23 cellular contexts compared by ENCODE assay signal in genomic region chr1:43597721-43598120, GRCh38. TPM values are rescaled to one million over a fixed set of nuclear protein-coding genes. Genes with fewer than 3 reads are reported as not detected.
DNase-seq lines count a peak whose midpoint lies in the region; ATAC-seq and FAIRE-seq lines count a peak whose summit lies in the region.
"Had no signal": no experiment of that assay in that cellular context is flagged by ENCODE, and none has a peak within 500 bp of the region (broad histone marks: within the 10 kb centered on the region; RNA-seq: fewer than 3 reads in every experiment).

No MANE protein-coding gene starts in this region.

- no peaks in the 10 kb centered on the region for H3K4me1 Mint-ChIP-seq in stimulated activated naive CD8-positive, alpha-beta T cell treated with anti-CD3 and anti-CD28 coated beads, Interleukin-15, amount 100 ng/mL, for 72 hours
- H3K4me1 Mint-ChIP-seq: CD14-positive monocyte; CD4-positive, alpha-beta memory T cell; CD4-positive, CD25-positive, alpha-beta regulatory T cell; CD8-positive, alpha-beta memory T cell had no signal

- no peak overlapping the region for H3K4me3 Mint-ChIP-seq in stimulated activated naive CD8-positive, alpha-beta T cell treated with anti-CD3 and anti-CD28 coated beads, Interleukin-15, amount 100 ng/mL, for 72 hours
- H3K4me3 Mint-ChIP-seq: CD14-positive monocyte; CD4-positive, alpha-beta memory T cell; CD4-positive, CD25-positive, alpha-beta regulatory T cell; CD8-positive, alpha-beta memory T cell had no signal

- no peaks in the 10 kb centered on the region for H3K9me3 ChIP-seq in neuronal stem cell (replicated peaks in 1 of 2; ENCODE audit: control insufficient read depth in 2 of 2, insufficient read depth in 1 of 2, low read depth in 1 of 2, low read length in 2 of 2)
- H3K9me3 ChIP-seq: BE2C, BLaER1, Caco-2 had no signal

- peaks cover 0 to 2% of the 10 kb centered on the region in 2 donors for H3K4me1 ChIP-seq in neuronal stem cell (ENCODE audit: control insufficient read depth in 2 of 2, insufficient read depth in 1 of 2, low read depth in 1 of 2, low read length in 2 of 2)
- H3K4me1 ChIP-seq: BE2C, BLaER1, Caco-2 had no signal

- no peaks in the 10 kb centered on the region for H3K27me3 ChIP-seq in neuronal stem cell (ENCODE audit: control insufficient read depth in 3 of 3, insufficient read depth in 3 of 3, low read depth in 1 of 3, low read length in 3 of 3)
- H3K27me3 ChIP-seq: BE2C, BLaER1 had no signal

- H2AK5ac ChIP-seq in neuronal stem cell (ENCODE audit: low read depth, low read length): no peak overlapping the region

- H4K91ac ChIP-seq in neuronal stem cell (ENCODE audit: low read depth, low read length, poor library complexity): no peak overlapping the region

- H2BK5ac ChIP-seq in neuronal stem cell (ENCODE audit: low read length): no peak overlapping the region

- no peak overlapping the region for H2AFZ ChIP-seq in neuronal stem cell (ENCODE audit: low read length)

- no peak for DNase-seq in stimulated activated naive CD8-positive, alpha-beta T cell treated with anti-CD3 and anti-CD28 coated beads, Interleukin-15, amount 100 ng/mL, for 72 hours
- DNase-seq in stimulated activated naive CD8-positive, alpha-beta T cell treated with anti-CD3 and anti-CD28 coated beads, Interleukin-15, Interleukin-2, amounts not matched to agents 100 U/mL and 50 U/mL, for 24 hours: no peak
- no peak for DNase-seq in neuronal stem cell (ENCODE audit: low spot score)
- no peak for DNase-seq in urothelium cell line (ENCODE audit: low spot score)
- DNase-seq in dedifferentiated amniotic fluid mesenchymal stem cell (ENCODE audit: extremely low spot score): no peak
- DNase-seq in NCI-H2107 (lab: John Stamatoyannopoulos, UW): no peak
- DNase-seq: 8988T; ACHN; BE2C; C1 segment of cervical spinal cord; Caco-2; Calu3; CD4-positive, alpha-beta memory T cell; CD4-positive, CD25-positive, alpha-beta regulatory T cell; CD8-positive, alpha-beta memory T cell; DMS79 treated with DMSO at 0.1 percent for 48 hours; GF-D8 had no signal

- no peak overlapping the region for H3K4me3 ChIP-seq in neuronal stem cell (ENCODE audit: low read length in 2 of 2)
- H3K4me3 ChIP-seq: BLaER1 had no signal

- peak; percentile 19 for ATAC-seq in stimulated activated naive CD8-positive, alpha-beta T cell treated with anti-CD3 and anti-CD28 coated beads, Interleukin-15, amount 100 ng/mL, for 72 hours
- no peak for ATAC-seq in stimulated activated naive CD8-positive, alpha-beta T cell treated with anti-CD3 and anti-CD28 coated beads, Interleukin-15, Interleukin-2, amounts not matched to agents 100 U/mL and 50 U/mL, for 24 hours

- no peak overlapping the region for H3K23ac ChIP-seq in neuronal stem cell (ENCODE audit: low read depth, low read length, poor library complexity)

- peak overlapping the region; percentile 64 for H3K14ac ChIP-seq in neuronal stem cell (ENCODE audit: low read length)

- peaks cover 10% of the 10 kb centered on the region for H3K79me1 ChIP-seq in neuronal stem cell (ENCODE audit: low read depth, low read length)

- no peak overlapping the region for H4K8ac ChIP-seq in neuronal stem cell (ENCODE audit: low read depth, low read length)

- H3K27ac ChIP-seq in neuronal stem cell (replicated peaks; ENCODE audit: low read length): no peak overlapping the region
- H3K27ac ChIP-seq: BLaER1 had no signal

- no peaks in the 10 kb centered on the region for H3K27me3 Mint-ChIP-seq in stimulated activated naive CD8-positive, alpha-beta T cell treated with anti-CD3 and anti-CD28 coated beads, Interleukin-15, amount 100 ng/mL, for 72 hours

- no peak overlapping the region for H2BK120ac ChIP-seq in neuronal stem cell (ENCODE audit: low read depth, low read length)

- H3K4me2 ChIP-seq in neuronal stem cell (ENCODE audit: insufficient read depth, low read length, poor library complexity, severe bottlenecking): no peak overlapping the region
- H3K4me2 ChIP-seq: BLaER1 had no signal

- H2BK15ac ChIP-seq in neuronal stem cell (ENCODE audit: low read length): no peak overlapping the region

- FAIRE-seq in urothelium cell line (lab: Jason Lieb, UNC): peak; percentile 5
- FAIRE-seq: A204.1, D721Med, G401.6, GM19239 had no signal

- no peak overlapping the region for H3K27ac Mint-ChIP-seq in stimulated activated naive CD8-positive, alpha-beta T cell treated with anti-CD3 and anti-CD28 coated beads, Interleukin-15, amount 100 ng/mL, for 72 hours
- H3K27ac Mint-ChIP-seq: CD14-positive monocyte; CD4-positive, alpha-beta memory T cell; CD4-positive, CD25-positive, alpha-beta regulatory T cell; CD8-positive, alpha-beta memory T cell had no signal

- no peak overlapping the region for H3K4ac ChIP-seq in neuronal stem cell (ENCODE audit: low read length)

- peaks cover 50 to 64% of the 10 kb centered on the region in 2 donors for H3K36me3 ChIP-seq in neuronal stem cell (replicated peaks in 1 of 2; ENCODE audit: control insufficient read depth in 2 of 2, insufficient read depth in 2 of 2, low read length in 2 of 2)
- H3K36me3 ChIP-seq: BE2C had no signal

- H3K9ac ChIP-seq in neuronal stem cell (ENCODE audit: low read depth, low read length, poor library complexity): no peak overlapping the region
- H3K9ac ChIP-seq: BLaER1 had no signal

- H3K18ac ChIP-seq in neuronal stem cell (ENCODE audit: low read length): no peak overlapping the region

- H2BK12ac ChIP-seq in neuronal stem cell (ENCODE audit: low read length): no peak overlapping the region

- H3K9me3 Mint-ChIP-seq in stimulated activated naive CD8-positive, alpha-beta T cell treated with anti-CD3 and anti-CD28 coated beads, Interleukin-15, amount 100 ng/mL, for 72 hours: no peaks in the 10 kb centered on the region
- H3K9me3 Mint-ChIP-seq: CD14-positive monocyte; CD4-positive, alpha-beta memory T cell; CD4-positive, CD25-positive, alpha-beta regulatory T cell; CD8-positive, alpha-beta memory T cell had no signal

- WGBS in neuronal stem cell (ENCODE audit: extremely low coverage in 2 of 2, insufficient read length in 2 of 2, insufficient replicate concordance in 1 of 2), 2 donors: no CpG with 5 or more reads among the region's 31 CpGs

RNA-seq across cellular contexts. Expression of gene KDM4A, which starts 52.2 kb away (rescaled TPM):
- 24.5 TPM for polyA plus RNA-seq in neuronal stem cell (2013, experiment 1 of 2)
- polyA plus RNA-seq in neuronal stem cell (2013, experiment 2 of 2): 25.1 TPM
